In genomic region chr5:128736567-128736966, GRCh38 we compare ENCODE assay signal across 1 cellular context.
TF ChIP-seq lines count a peak whose summit lies in the region.

No MANE protein-coding gene starts in this region.

TF ChIP-seq in IMR-90, 13 proteins besides CTCF, POLR2A, EP300 and RAD21 (continued from another document):
- no peak for TF ChIP-seq NFE2L2 (IDR thresholded peaks at IDR 0.05; ENCODE audit: low read depth, low read length)
